ENCODE assay signal across 24 cellular contexts in genomic region chr3:46453526-46454208, GRCh38. TPM values are rescaled to one million over a fixed set of nuclear protein-coding genes. Genes with fewer than 3 reads are reported as not detected.
DNase-seq lines count a peak whose midpoint lies in the region; ATAC-seq and TF ChIP-seq lines count a peak whose summit lies in the region.
"Had no signal": no experiment of that assay in that cellular context is flagged by ENCODE, and none has a peak within 500 bp of the region (broad histone marks: within the 10 kb centered on the region; RNA-seq: fewer than 3 reads in every experiment).

No MANE protein-coding gene starts in this region.

- TF ChIP-seq CTCF in endodermal cell (conservative IDR thresholded peaks at IDR 0.05): no peak
- TF ChIP-seq CTCF in lower leg skin (IDR thresholded peaks at IDR 0.05): no peak

- DNase-seq in activated CD8-positive, alpha-beta memory T cell treated with anti-CD3 and anti-CD28 coated beads, Interleukin-2, amount 10 ng/mL, durations not matched to agents 7 days and 5 days: peak; percentile 22
- no peak for DNase-seq in activated CD8-positive, alpha-beta memory T cell treated with anti-CD3 and anti-CD28 coated beads, Interleukin-2, amount 50 U/mL, for 4 hours
- DNase-seq in Jurkat, Clone E6-1 (ENCODE audit: low read depth, low spot score): peak; percentile 53
- DNase-seq in endodermal cell (peak; percentile 12), erythroblast (lab: John Stamatoyannopoulos, UW) (no peak), HEK293T (ENCODE audit: extremely low spot score) (no peak), lower leg skin (ENCODE audit: low spot score in 2 of 2) (no peak)
- DNase-seq in stimulated activated CD4-positive, alpha-beta T cell treated with anti-CD3 and anti-CD28 coated beads, Interleukin-1b, Interleukin-23, amount 100 ng/mL, for 48 hours: no peak
- DNase-seq: ACHN; Calu3; CD8-positive, alpha-beta memory T cell; DMS153; NCI-H1694; NCI-H2081 treated with DMSO at 0.1 percent for 48 hours; NCI-H2171 treated with DMSO at 0.1 percent for 48 hours; NCI-H524 treated with DMSO at 0.1 percent for 48 hours; NCI-H82; OCI-M1 had no signal

- H3K27ac ChIP-seq in endodermal cell (ENCODE audit: low read depth, low read length): no peak overlapping the region
- H3K27ac ChIP-seq: 22Rv1, C4-2B, SJSA1 had no signal

- intact Hi-C loops in lower leg skin (cut with DNase I; ENCODE audit: low total_unique reads): no loop called here

- no peak for ATAC-seq in activated CD8-positive, alpha-beta memory T cell treated with anti-CD3 and anti-CD28 coated beads, Interleukin-2, amount 10 ng/mL, durations not matched to agents 7 days and 5 days
- ATAC-seq: Right ventricle myocardium inferior had no signal

- WGBS in endodermal cell (ENCODE audit: insufficient coverage in 1 of 2, insufficient read length in 1 of 2), 2 experiments: 92 to 98% methylated on average over 5 to 6 of the region's 7 CpGs
- WGBS in lower leg skin, 2 donors: 69 to 75% methylated on average over 7 of the region's 7 CpGs

- peaks cover 7% of the 10 kb centered on the region for H3K4me1 ChIP-seq in endodermal cell (ENCODE audit: control insufficient read depth, insufficient read depth, low read length)
- H3K4me1 ChIP-seq: SJSA1 had no signal

- no peaks in the 10 kb centered on the region for H3K36me3 ChIP-seq in endodermal cell (ENCODE audit: control insufficient read depth, insufficient read depth, low read length)
- H3K36me3 ChIP-seq: SJSA1 had no signal

- H3K27me3 ChIP-seq in endodermal cell (ENCODE audit: control insufficient read depth, insufficient read depth, low read length, poor library complexity, severe bottlenecking): no peaks in the 10 kb centered on the region
- H3K27me3 ChIP-seq: SJSA1 had no signal

- no peaks in the 10 kb centered on the region for H3K9me3 Mint-ChIP-seq in activated CD8-positive, alpha-beta memory T cell treated with anti-CD3 and anti-CD28 coated beads, Interleukin-2, amount 10 ng/mL, durations not matched to agents 7 days and 5 days (ENCODE audit: low read depth)
- H3K9me3 Mint-ChIP-seq in endodermal cell: no peaks in the 10 kb centered on the region

- POLR2A ChIA-PET in HEK293T (lab: Yijun Ruan, JAX): no interaction called here

- H3K4me1 Mint-ChIP-seq in activated CD8-positive, alpha-beta memory T cell treated with anti-CD3 and anti-CD28 coated beads, Interleukin-2, amount 10 ng/mL, durations not matched to agents 7 days and 5 days: peaks cover 7% of the 10 kb centered on the region
- peaks cover 3% of the 10 kb centered on the region for H3K4me1 Mint-ChIP-seq in endodermal cell

- no peak overlapping the region for H3K4me3 ChIP-seq in Jurkat, Clone E6-1 (ENCODE audit: low read length)
- H3K4me3 ChIP-seq in endodermal cell (ENCODE audit: low read length) (no peak overlapping the region), lower leg skin (ENCODE audit: low read depth, poor library complexity, severe bottlenecking) (no peak overlapping the region)
- H3K4me3 ChIP-seq: SJSA1 had no signal

- CTCF ChIA-PET in activated CD8-positive, alpha-beta memory T cell treated with anti-CD3 and anti-CD28 coated beads, Interleukin-2, amount 10 ng/mL, durations not matched to agents 7 days and 5 days (lab: Charles Lee): no interaction called here
- CTCF ChIA-PET in HEK293T (lab: Yijun Ruan, JAX): interaction anchor here (1.2 kb wide), 1 partner anchor 9 kb away, joined by 6 read pairs; no protein-coding TSS in a partner anchor

- H3K9me3 ChIP-seq in endodermal cell (ENCODE audit: control insufficient read depth, low read length): no peaks in the 10 kb centered on the region
- H3K9me3 ChIP-seq: SJSA1 had no signal

- peaks cover 42% of the 10 kb centered on the region for H3K27me3 Mint-ChIP-seq in activated CD8-positive, alpha-beta memory T cell treated with anti-CD3 and anti-CD28 coated beads, Interleukin-2, amount 10 ng/mL, durations not matched to agents 7 days and 5 days
- no peaks in the 10 kb centered on the region for H3K27me3 Mint-ChIP-seq in endodermal cell (ENCODE audit: insufficient read depth)

- no peak overlapping the region for H3K27ac Mint-ChIP-seq in activated CD8-positive, alpha-beta memory T cell treated with anti-CD3 and anti-CD28 coated beads, Interleukin-2, amount 10 ng/mL, durations not matched to agents 7 days and 5 days
- no peak overlapping the region for H3K27ac Mint-ChIP-seq in endodermal cell
- H3K27ac Mint-ChIP-seq: CD8-positive, alpha-beta memory T cell had no signal

- no peak overlapping the region for H3K4me3 Mint-ChIP-seq in activated CD8-positive, alpha-beta memory T cell treated with anti-CD3 and anti-CD28 coated beads, Interleukin-2, amount 10 ng/mL, durations not matched to agents 7 days and 5 days
- no peak overlapping the region for H3K4me3 Mint-ChIP-seq in endodermal cell
- H3K4me3 Mint-ChIP-seq: CD8-positive, alpha-beta memory T cell had no signal

- no peaks in the 10 kb centered on the region for H3K36me3 Mint-ChIP-seq in activated CD8-positive, alpha-beta memory T cell treated with anti-CD3 and anti-CD28 coated beads, Interleukin-2, amount 10 ng/mL, durations not matched to agents 7 days and 5 days
- H3K36me3 Mint-ChIP-seq in endodermal cell (ENCODE audit: low read depth): no peaks in the 10 kb centered on the region
- H3K36me3 Mint-ChIP-seq: CD8-positive, alpha-beta memory T cell had no signal

- no peak for TF ChIP-seq POLR2A in erythroblast (IDR thresholded peaks at IDR 0.05; ENCODE audit: low read length)
- TF ChIP-seq POLR2A in lower leg skin (IDR thresholded peaks at IDR 0.05): no peak

- H3K9ac ChIP-seq in endodermal cell (ENCODE audit: extremely low read depth, low read length, poor library complexity, severe bottlenecking): no peak overlapping the region

TF ChIP-seq in HEK293T, 16 proteins besides CTCF, POLR2A, EP300 and RAD21:
- TF ChIP-seq LEF1 (IDR thresholded peaks at IDR 0.05; ENCODE audit: borderline replicate concordance) (no peak), SUZ12 (IDR thresholded peaks at IDR 0.05) (no peak), ZNF384 (IDR thresholded peaks at IDR 0.05) (no peak), CTBP1 (IDR thresholded peaks at IDR 0.05; ENCODE audit: borderline replicate concordance) (no peak), FOXA1 (IDR thresholded peaks at IDR 0.05) (no peak), FOXK2 (IDR thresholded peaks at IDR 0.05) (no peak), NFRKB (IDR thresholded peaks at IDR 0.05) (no peak), ARNT (IDR thresholded peaks at IDR 0.05) (no peak), HDGF (IDR thresholded peaks at IDR 0.05; ENCODE audit: borderline replicate concordance) (no peak), TARDBP (IDR thresholded peaks at IDR 0.05) (no peak), ELF4 (IDR thresholded peaks at IDR 0.05) (no peak)
- TF ChIP-seq, protein P1, sequence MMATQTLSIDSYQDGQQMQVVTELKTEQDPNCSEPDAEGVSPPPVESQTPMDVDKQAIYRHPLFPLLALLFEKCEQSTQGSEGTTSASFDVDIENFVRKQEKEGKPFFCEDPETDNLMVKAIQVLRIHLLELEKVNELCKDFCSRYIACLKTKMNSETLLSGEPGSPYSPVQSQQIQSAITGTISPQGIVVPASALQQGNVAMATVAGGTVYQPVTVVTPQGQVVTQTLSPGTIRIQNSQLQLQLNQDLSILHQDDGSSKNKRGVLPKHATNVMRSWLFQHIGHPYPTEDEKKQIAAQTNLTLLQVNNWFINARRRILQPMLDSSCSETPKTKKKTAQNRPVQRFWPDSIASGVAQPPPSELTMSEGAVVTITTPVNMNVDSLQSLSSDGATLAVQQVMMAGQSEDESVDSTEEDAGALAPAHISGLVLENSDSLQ (IDR thresholded peaks at IDR 0.05): no peak

RNA-seq across cellular contexts. Expression of gene LTF, which starts 11.0 kb away (rescaled TPM):
- not detected for total RNA-seq in activated CD8-positive, alpha-beta memory T cell treated with anti-CD3 and anti-CD28 coated beads, Interleukin-2, amount 10 ng/mL, durations not matched to agents 7 days and 5 days
- not detected for polyA plus RNA-seq in Jurkat, Clone E6-1 (2012; ENCODE audit: insufficient read depth, insufficient read length)
- total RNA-seq in endodermal cell (under 1 TPM; 0.24 to 0.31 TPM), lower leg skin (1 to 10 TPM in 3 of 4 donors, under 1 TPM in 1; 0.91 to 3.9 (median 2.5) TPM)
- polyA plus RNA-seq in endodermal cell (2013, experiment 1 of 2): not detected
- polyA plus RNA-seq in endodermal cell (2013, experiment 2 of 2): not detected
- total RNA-seq: Calu3; CD8-positive, alpha-beta memory T cell; Daoy had no signal
- polyA plus RNA-seq: CD8-positive, alpha-beta memory T cell had no signal

RNA-seq across cellular contexts. Expression of gene RTP3, which starts 44.1 kb away (rescaled TPM):
- total RNA-seq in activated CD8-positive, alpha-beta memory T cell treated with anti-CD3 and anti-CD28 coated beads, Interleukin-2, amount 10 ng/mL, durations not matched to agents 7 days and 5 days: not detected
- polyA plus RNA-seq in Jurkat, Clone E6-1 (2012; ENCODE audit: insufficient read depth, insufficient read length): not detected
- total RNA-seq in endodermal cell (not detected), lower leg skin (not detected)
- polyA plus RNA-seq in endodermal cell (2013, experiment 1 of 2): not detected
- polyA plus RNA-seq in endodermal cell (2013, experiment 2 of 2): not detected
- total RNA-seq: Calu3; CD8-positive, alpha-beta memory T cell; Daoy; HT1080; Right ventricle myocardium inferior; SJSA1 had no signal
- polyA plus RNA-seq: CD8-positive, alpha-beta memory T cell had no signal

RNA-seq across cellular contexts. Expression of gene CCRL2, which starts 46.6 kb away (rescaled TPM):
- 10 to 100 TPM in 1 of 2 experiments, 1 to 10 TPM in 1; 10.0 to 11.9 TPM for total RNA-seq in activated CD8-positive, alpha-beta memory T cell treated with anti-CD3 and anti-CD28 coated beads, Interleukin-2, amount 10 ng/mL, durations not matched to agents 7 days and 5 days
- polyA plus RNA-seq in Jurkat, Clone E6-1 (2012; ENCODE audit: insufficient read depth, insufficient read length): 3.6 TPM
- total RNA-seq in endodermal cell (not detected), lower leg skin (1 to 10 TPM in 2 of 4 donors, under 1 TPM in 2; 0.32 to 1.2 (median 0.78) TPM)
- not detected for polyA plus RNA-seq in endodermal cell (2013, experiment 1 of 2)
- polyA plus RNA-seq in endodermal cell (2013, experiment 2 of 2): not detected
- total RNA-seq: Calu3 had no signal

Comparison
In these comparisons a context has a peak if more than half of its experiments do, and no peak if none do; other contexts are left out.
1. DNase-seq: peak in activated CD8-positive, alpha-beta memory T cell treated with anti-CD3 and anti-CD28 coated beads, Interleukin-2, amount 10 ng/mL, durations not matched to agents 7 days and 5 days (single experiment), Jurkat, Clone E6-1 (single experiment) and endodermal cell (single experiment); none in activated CD8-positive, alpha-beta memory T cell treated with anti-CD3 and anti-CD28 coated beads, Interleukin-2, amount 50 U/mL, for 4 hours (single experiment), stimulated activated CD4-positive, alpha-beta T cell treated with anti-CD3 and anti-CD28 coated beads, Interleukin-1b, Interleukin-23, amount 100 ng/mL, for 48 hours (single experiment), erythroblast (0 of 2), HEK293T (single experiment) and lower leg skin (0 of 2).
2. RNA of gene CCRL2, which starts 46.6 kb away (total RNA-seq): 10.0 to 11.9 TPM in activated CD8-positive, alpha-beta memory T cell treated with anti-CD3 and anti-CD28 coated beads, Interleukin-2, amount 10 ng/mL, durations not matched to agents 7 days and 5 days; 0.32 to 1.2 TPM in lower leg skin and not detected in endodermal cell; every median in the first group is over 4 times any median in the second.